In the genomic region with DNA sequence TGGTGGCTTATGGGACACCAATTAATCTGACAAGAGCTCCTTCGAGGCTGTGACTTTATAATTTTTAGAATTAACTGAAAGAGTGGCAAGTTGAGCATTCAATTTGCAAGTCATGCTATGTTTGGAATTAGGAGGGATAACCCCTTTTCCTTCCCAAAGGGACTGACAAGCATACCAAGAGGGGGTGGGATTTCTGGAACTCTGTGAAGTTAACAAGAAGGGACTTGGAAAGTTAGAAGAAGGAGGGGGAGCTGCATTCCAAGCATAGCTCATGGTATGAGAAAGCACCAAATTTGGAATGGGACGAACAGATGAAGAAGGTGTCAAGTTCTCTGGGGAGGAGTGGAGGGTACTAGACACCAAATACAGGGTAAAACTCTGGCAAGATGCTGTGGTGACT, we compare ENCODE assay signal across 15 cellular contexts. TPM values are rescaled to one million over a fixed set of nuclear protein-coding genes. Genes with fewer than 3 reads are reported as not detected.
DNase-seq lines count a peak whose midpoint lies in the region; ATAC-seq and TF ChIP-seq lines count a peak whose summit lies in the region.
"Had no signal": no experiment of that assay in that cellular context is flagged by ENCODE, and none has a peak within 500 bp of the region (broad histone marks: within the 10 kb centered on the region; RNA-seq: fewer than 3 reads in every experiment).

No MANE protein-coding gene starts in this region.

- peak; percentile 86 for DNase-seq in A172 (ENCODE audit: low spot score)
- DNase-seq in HS-27A (ENCODE audit: low read depth), result peak; percentile 96
- peak; percentile 61 for DNase-seq in astrocyte of the cerebellum (ENCODE audit: low read depth)
- DNase-seq in iPS-NIHi7 (ENCODE audit: extremely low spot score), result peak; percentile 42
- no peak for DNase-seq in activated CD4-positive, alpha-beta T cell treated with anti-CD3 and anti-CD28 coated beads, Interleukin-2, amount 50 U/mL, for 1 hour
- no peak for DNase-seq in NAMALWA (ENCODE audit: low spot score)
- DNase-seq in RPMI8226, result no peak
- DNase-seq: activated CD4-positive, alpha-beta T cell treated with anti-CD3 and anti-CD28 coated beads, Interleukin-2, amount 50 U/mL, for 4 hours; activated naive CD4-positive, alpha-beta T cell treated with anti-CD3 and anti-CD28 coated beads for 36 hours; DND-41; head of caudate nucleus; sigmoid colon; SW 1271 had no signal

- TF ChIP-seq CTCF in astrocyte of the cerebellum (IDR thresholded peaks at IDR 0.05; ENCODE audit: low read depth, low read length, missing control alignments), result no peak

- in situ Hi-C loops in astrocyte of the cerebellum (cut with HindIII; ENCODE audit: low sequenced_read_pairs), result no loop called here

- H3K4me3 ChIP-seq in astrocyte of the cerebellum (ENCODE audit: low read depth, low read length), result no peak overlapping the region
- H3K4me3 ChIP-seq: sigmoid colon, thyroid gland had no signal

- ATAC-seq in GM19452 (IDR thresholded peaks at IDR 0.05; ENCODE audit: unreplicated experiment), result no peak

RNA-seq across cellular contexts. Expression of a gene that starts 8.9 kb away (rescaled TPM):
- total RNA-seq in A172 (2014; rRNA removed; shearing (Covaris generic)), result 0.98 and 6.9 TPM in 2 replicates

Comparison
In these comparisons a context has a peak if more than half of its experiments do, and no peak if none do; other contexts are left out.
1. DNase-seq: peak in A172 (single experiment), HS-27A (single experiment), astrocyte of the cerebellum (single experiment) and iPS-NIHi7 (single experiment); none in activated CD4-positive, alpha-beta T cell treated with anti-CD3 and anti-CD28 coated beads, Interleukin-2, amount 50 U/mL, for 1 hour (single experiment), NAMALWA (single experiment) and RPMI8226 (single experiment).